ENCODE assay signal across 19 cellular contexts in the genomic region with DNA sequence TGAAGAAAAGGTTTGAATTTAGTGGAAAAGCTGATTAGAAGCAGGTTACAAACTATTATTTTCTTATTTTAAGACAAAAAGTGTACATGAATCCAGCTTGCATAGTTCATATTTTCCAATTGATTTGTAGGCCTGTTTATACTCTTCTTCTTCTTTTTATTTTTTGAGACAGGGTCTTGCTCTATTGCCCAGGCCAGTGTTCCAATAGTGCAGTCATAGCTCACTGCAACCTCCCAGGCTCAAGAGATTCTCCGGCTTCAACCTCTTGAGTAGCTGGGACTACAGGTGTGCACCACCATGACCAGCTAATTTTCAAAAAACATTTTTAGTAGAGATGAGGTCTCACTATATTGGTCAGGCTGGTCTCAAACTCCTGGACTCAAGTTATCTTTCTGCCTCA. TPM values are rescaled to one million over a fixed set of nuclear protein-coding genes. Genes with fewer than 3 reads are reported as not detected.
DNase-seq lines count a peak whose midpoint lies in the region; ATAC-seq, FAIRE-seq and TF ChIP-seq lines count a peak whose summit lies in the region.
"Had no signal": no experiment of that assay in that cellular context is flagged by ENCODE, and none has a peak within 500 bp of the region (broad histone marks: within the 10 kb centered on the region; RNA-seq: fewer than 3 reads in every experiment).

No MANE protein-coding gene starts in this region.

- peaks cover 32% of the 10 kb centered on the region for H3K4me1 ChIP-seq in CD4-positive, alpha-beta memory T cell (ENCODE audit: insufficient read depth, low read length)
- H3K4me1 ChIP-seq in HCT116 (ENCODE audit: control insufficient read depth in 1 of 2, insufficient read depth in 2 of 2, low read length in 2 of 2) (peaks cover 17 to 18% of the 10 kb centered on the region in 2 experiments; a peak in 3 of 4 replicates), K562 (replicated peaks in 1 of 2; ENCODE audit: control insufficient read depth in 2 of 2, insufficient read depth in 2 of 2, low read length in 2 of 2) (peaks cover 4 to 46% of the 10 kb centered on the region in 2 experiments)
- H3K4me1 ChIP-seq in effector memory CD4-positive, alpha-beta T cell (ENCODE audit: control insufficient read depth, insufficient read depth, low read length, poor library complexity, severe bottlenecking): peaks cover 11% of the 10 kb centered on the region
- H3K4me1 ChIP-seq: BLaER1 had no signal

- H3K4me2 ChIP-seq in HCT116 (ENCODE audit: low read length) (no peak overlapping the region), K562 (ENCODE audit: insufficient read depth, low read length) (no peak overlapping the region)
- H3K4me2 ChIP-seq: BLaER1, GM23338 had no signal

- H3K9me3 ChIP-seq in CD4-positive, alpha-beta memory T cell (ENCODE audit: control insufficient read depth in 1 of 2, low read length in 2 of 2): no peaks in the 10 kb centered on the region
- H3K9me3 ChIP-seq in HCT116 (ENCODE audit: control insufficient read depth in 1 of 2, insufficient read depth in 1 of 2, low read depth in 1 of 2, low read length in 2 of 2) (no peaks in the 10 kb centered on the region), K562 (replicated peaks; ENCODE audit: control insufficient read depth, insufficient read depth, low read depth, low read length) (no peaks in the 10 kb centered on the region; the same call in 1 of the 2 replicates)
- H3K9me3 ChIP-seq in effector memory CD4-positive, alpha-beta T cell (ENCODE audit: control insufficient read depth, low read length): no peaks in the 10 kb centered on the region
- H3K9me3 ChIP-seq: BLaER1 had no signal

- no peak overlapping the region for H3K9ac ChIP-seq in HCT116 (ENCODE audit: low read length)
- peak overlapping the region in 1 of 2 experiments; percentile 72; a peak in 2 of 4 replicates for H3K9ac ChIP-seq in K562 (ENCODE audit: insufficient read depth in 1 of 2, low read depth in 2 of 2, low read length in 2 of 2)
- H3K9ac ChIP-seq: BLaER1 had no signal

- H3K79me2 ChIP-seq in HCT116 (ENCODE audit: insufficient read depth, low read length): no peaks in the 10 kb centered on the region
- peaks cover 34% of the 10 kb centered on the region for H3K79me2 ChIP-seq in K562 (ENCODE audit: control insufficient read depth, insufficient read depth, low read length)

- H3K27ac Mint-ChIP-seq in activated CD4-positive, alpha-beta memory T cell treated with anti-CD3 and anti-CD28 coated beads, Interleukin-2, amount 10 ng/mL, durations not matched to agents 7 days and 5 days: peak overlapping the region; percentile 64
- no peak overlapping the region for H3K27ac Mint-ChIP-seq in activated CD4-positive, alpha-beta memory T cell treated with anti-CD3 and anti-CD28 coated beads for 36 hours
- peak overlapping the region in 4 of 7 donors; percentile 22 to 63 (median 61) for H3K27ac Mint-ChIP-seq in CD4-positive, alpha-beta memory T cell
- H3K27ac Mint-ChIP-seq: CD8-positive, alpha-beta T cell; GM23338 had no signal

- H3K9me1 ChIP-seq in K562 (ENCODE audit: control insufficient read depth, insufficient read depth, low read length): no peaks in the 10 kb centered on the region

- H3K9me2 ChIP-seq in HCT116 (ENCODE audit: insufficient read depth): no peaks in the 10 kb centered on the region

- H3K4me3 ChIP-seq in CD4-positive, alpha-beta memory T cell (ENCODE audit: low read length in 2 of 2): no peak overlapping the region
- H3K4me3 ChIP-seq in HCT116 (replicated peaks in 1 of 2; ENCODE audit: low read depth in 1 of 2, low read length in 2 of 2) (no peak overlapping the region), K562 (no peak overlapping the region)
- no peak overlapping the region for H3K4me3 ChIP-seq in effector memory CD4-positive, alpha-beta T cell (ENCODE audit: insufficient read depth, low read depth, low read length, poor library complexity, severe bottlenecking)
- H3K4me3 ChIP-seq: BLaER1, GM23338 had no signal

- ATAC-seq in HCT116 (no peak), K562 (no peak), GM18498 (IDR thresholded peaks at IDR 0.05; ENCODE audit: unreplicated experiment) (no peak)
- ATAC-seq: CD8-positive, alpha-beta T cell; GM23338 had no signal

- H2AFZ ChIP-seq in HCT116 (ENCODE audit: low read depth, low read length, poor library complexity, severe bottlenecking): peak overlapping the region; percentile 85
- no peak overlapping the region for H2AFZ ChIP-seq in K562 (ENCODE audit: low read depth, low read length)
- H2AFZ ChIP-seq: GM23338 had no signal

- TF ChIP-seq RAD21 in HCT116 (IDR thresholded peaks at IDR 0.05; ENCODE audit: low read depth): no peak
- TF ChIP-seq RAD21 in K562 (CRISPR knock-in tag; conservative IDR thresholded peaks at IDR 0.05 in 1 of 2, IDR thresholded peaks at IDR 0.05 in 1 of 2): no peak

- no peaks in the 10 kb centered on the region for H3K27me3 Mint-ChIP-seq in activated CD4-positive, alpha-beta memory T cell treated with anti-CD3 and anti-CD28 coated beads, Interleukin-2, amount 10 ng/mL, durations not matched to agents 7 days and 5 days
- no peaks in the 10 kb centered on the region for H3K27me3 Mint-ChIP-seq in activated CD4-positive, alpha-beta memory T cell treated with anti-CD3 and anti-CD28 coated beads for 36 hours
- H3K27me3 Mint-ChIP-seq in CD4-positive, alpha-beta memory T cell: peaks cover 0 to 3% of the 10 kb centered on the region in 2 donors

- RAD21 ChIA-PET in HCT116 (lab: Charles Lee; ENCODE audit: low non-redundant PET in 1 of 2, low total read pairs in 2 of 2, uncharacterized antibody in 2 of 2, unreplicated experiment in 2 of 2): interaction anchor here in 1 of 2 experiments (0.5 kb wide), 1 partner anchor 34 kb away, joined by 5 read pairs; no protein-coding TSS in a partner anchor

- FAIRE-seq in K562 (lab: Jason Lieb, UNC): no peak
- FAIRE-seq: GM12891, GM18507, H54, HTR-8/SVneo had no signal

- H3K27ac ChIP-seq in CD4-positive, alpha-beta memory T cell (ENCODE audit: low read depth, low read length): no peak overlapping the region
- no peak overlapping the region for H3K27ac ChIP-seq in HCT116 (ENCODE audit: low read depth, low read length)
- H3K27ac ChIP-seq in K562 (ENCODE audit: extremely low read depth, low read depth, low read length): peak overlapping the region; percentile 95
- no peak overlapping the region for H3K27ac ChIP-seq in effector memory CD4-positive, alpha-beta T cell (ENCODE audit: insufficient read depth, low read length, poor library complexity, severe bottlenecking)
- H3K27ac ChIP-seq: BLaER1 had no signal

- H3K36me3 Mint-ChIP-seq in activated CD4-positive, alpha-beta memory T cell treated with anti-CD3 and anti-CD28 coated beads, Interleukin-2, amount 10 ng/mL, durations not matched to agents 7 days and 5 days (ENCODE audit: low read depth): no peaks in the 10 kb centered on the region
- no peaks in the 10 kb centered on the region for H3K36me3 Mint-ChIP-seq in activated CD4-positive, alpha-beta memory T cell treated with anti-CD3 and anti-CD28 coated beads for 36 hours
- no peaks in the 10 kb centered on the region for H3K36me3 Mint-ChIP-seq in CD4-positive, alpha-beta memory T cell
- H3K36me3 Mint-ChIP-seq: CD14-positive monocyte; CD8-positive, alpha-beta T cell had no signal

- CTCF ChIA-PET in activated CD4-positive, alpha-beta memory T cell treated with anti-CD3 and anti-CD28 coated beads, Interleukin-2, amount 10 ng/mL, durations not matched to agents 7 days and 5 days (lab: Charles Lee): interaction anchor here (0.6 to 5.1 kb wide), 4 partner anchors 36 to 109 kb away, joined by 3 to 69 read pairs (median 6); a partner anchor contains a TSS
- CTCF ChIA-PET in activated CD4-positive, alpha-beta memory T cell treated with anti-CD3 and anti-CD28 coated beads for 36 hours (lab: Charles Lee): interaction anchor here (1.2 kb wide), 1 partner anchor 46 kb away, joined by 6 read pairs; no protein-coding TSS in a partner anchor
- CTCF ChIA-PET in CD4-positive, alpha-beta memory T cell (lab: Charles Lee; ENCODE audit: partially characterized antibody): interaction anchor here (1.2 to 7.7 kb wide), 4 partner anchors 11 to 45 kb away, joined by 4 to 86 read pairs (median 6); a partner anchor contains a TSS
- CTCF ChIA-PET in HCT116 (lab: Charles Lee): no interaction called here
- CTCF ChIA-PET in K562 (lab: Yijun Ruan, JAX; ENCODE audit: low intra/inter-chr PET ratio): no interaction called here

- WGBS in K562 (ENCODE audit: insufficient coverage, low coverage, missing lambda C conversion rate): 92% methylated on average over 1 of the region's 1 CpG

- H4K20me1 ChIP-seq in HCT116 (ENCODE audit: insufficient read depth) (no peaks in the 10 kb centered on the region), K562 (replicated peaks; ENCODE audit: control insufficient read depth, insufficient read depth, low read length) (no peaks in the 10 kb centered on the region)
- H4K20me1 ChIP-seq: BLaER1 had no signal

- TF ChIP-seq POLR2A in HCT116 (IDR thresholded peaks at IDR 0.05; ENCODE audit: borderline replicate concordance, extremely low read depth, insufficient read depth, insufficient read length) (no peak), K562 (conservative IDR thresholded peaks at IDR 0.05) (no peak)

- no peaks in the 10 kb centered on the region for H3K27me3 ChIP-seq in CD4-positive, alpha-beta memory T cell (ENCODE audit: insufficient read depth, low read length)
- H3K27me3 ChIP-seq in HCT116 (ENCODE audit: insufficient read depth, low read length) (no peaks in the 10 kb centered on the region), K562 (ENCODE audit: control insufficient read depth in 2 of 2, insufficient read depth in 2 of 2, low read length in 2 of 2) (no peaks in the 10 kb centered on the region)
- H3K27me3 ChIP-seq in effector memory CD4-positive, alpha-beta T cell (replicated peaks; ENCODE audit: control insufficient read depth, insufficient read depth, low read length, poor library complexity, severe bottlenecking): no peaks in the 10 kb centered on the region
- H3K27me3 ChIP-seq: BLaER1 had no signal

- no peak for TF ChIP-seq EP300 in K562 (IDR thresholded peaks at IDR 0.05; ENCODE audit: low read length)

- intact Hi-C loops in activated CD4-positive, alpha-beta memory T cell treated with anti-CD3 and anti-CD28 coated beads for 36 hours (cut with micrococcal nuclease): loop anchor here (5.0 kb wide), 1 partner anchor 65 kb away; no protein-coding TSS in a partner anchor
- intact Hi-C loops in CD4-positive, alpha-beta memory T cell (cut with micrococcal nuclease): loop anchor here (5.0 kb wide), 1 partner anchor 520 kb away; a partner anchor contains a TSS
- intact Hi-C loops in HCT116 (cut with micrococcal nuclease) (no loop called here), K562 (cut with micrococcal nuclease) (loop anchor here (1.0 to 5.0 kb wide), 2 partner anchors 17 to 85 kb away; no protein-coding TSS in a partner anchor)

- TF ChIP-seq CTCF in HCT116 (IDR thresholded peaks at IDR 0.05 in 2 of 3, conservative IDR thresholded peaks at IDR 0.05 in 1 of 3; ENCODE audit: borderline replicate concordance in 1 of 3, insufficient read depth in 1 of 3, low read depth in 2 of 3, low read length in 2 of 3) (no peak), K562 (IDR thresholded peaks at IDR 0.05 in 2 of 3, conservative IDR thresholded peaks at IDR 0.05 in 1 of 3; ENCODE audit: insufficient read depth in 2 of 3, low read depth in 1 of 3, low read length in 3 of 3) (no peak)

- H3K4me1 Mint-ChIP-seq in activated CD4-positive, alpha-beta memory T cell treated with anti-CD3 and anti-CD28 coated beads, Interleukin-2, amount 10 ng/mL, durations not matched to agents 7 days and 5 days: peaks cover 31% of the 10 kb centered on the region
- peaks cover 24% of the 10 kb centered on the region for H3K4me1 Mint-ChIP-seq in activated CD4-positive, alpha-beta memory T cell treated with anti-CD3 and anti-CD28 coated beads for 36 hours (ENCODE audit: low read depth)
- peaks cover 23 to 46% (median 25%) of the 10 kb centered on the region in 4 donors for H3K4me1 Mint-ChIP-seq in CD4-positive, alpha-beta memory T cell

- POLR2A ChIA-PET in activated CD4-positive, alpha-beta memory T cell treated with anti-CD3 and anti-CD28 coated beads, Interleukin-2, amount 10 ng/mL, durations not matched to agents 7 days and 5 days (lab: Charles Lee): interaction anchor here (1.0 to 5.7 kb wide), 4 partner anchors 11 to 46 kb away, joined by 4 to 46 read pairs (median 9); a partner anchor contains a TSS
- POLR2A ChIA-PET in activated CD4-positive, alpha-beta memory T cell treated with anti-CD3 and anti-CD28 coated beads for 36 hours (lab: Charles Lee): interaction anchor here (1.1 kb wide), 1 partner anchor 45 kb away, joined by 3 read pairs; a partner anchor contains a TSS
- POLR2A ChIA-PET in CD4-positive, alpha-beta memory T cell (lab: Charles Lee; ENCODE audit: partially characterized antibody): interaction anchor here (0.6 to 2.4 kb wide), 5 partner anchors 12 to 522 kb away, joined by 3 to 33 read pairs (median 3); a partner anchor contains a TSS
- POLR2A ChIA-PET in HCT116 (lab: Charles Lee) (no interaction called here), K562 (lab: Yijun Ruan, JAX) (interaction anchor here (0.7 to 1.5 kb wide), 3 partner anchors 12 to 26 kb away, joined by 3 to 5 read pairs (median 3); no protein-coding TSS in a partner anchor)

- H3K9me3 Mint-ChIP-seq in activated CD4-positive, alpha-beta memory T cell treated with anti-CD3 and anti-CD28 coated beads, Interleukin-2, amount 10 ng/mL, durations not matched to agents 7 days and 5 days: no peaks in the 10 kb centered on the region
- no peaks in the 10 kb centered on the region for H3K9me3 Mint-ChIP-seq in activated CD4-positive, alpha-beta memory T cell treated with anti-CD3 and anti-CD28 coated beads for 36 hours
- no peaks in the 10 kb centered on the region for H3K9me3 Mint-ChIP-seq in CD4-positive, alpha-beta memory T cell
- H3K9me3 Mint-ChIP-seq: CD14-positive monocyte; CD8-positive, alpha-beta T cell; GM23338 had no signal

- no peak overlapping the region for H3K4me3 Mint-ChIP-seq in activated CD4-positive, alpha-beta memory T cell treated with anti-CD3 and anti-CD28 coated beads, Interleukin-2, amount 10 ng/mL, durations not matched to agents 7 days and 5 days
- H3K4me3 Mint-ChIP-seq in activated CD4-positive, alpha-beta memory T cell treated with anti-CD3 and anti-CD28 coated beads for 36 hours: no peak overlapping the region
- H3K4me3 Mint-ChIP-seq in CD4-positive, alpha-beta memory T cell: no peak overlapping the region
- H3K4me3 Mint-ChIP-seq: CD14-positive monocyte; CD8-positive, alpha-beta T cell; GM23338 had no signal

- H3K36me3 ChIP-seq in CD4-positive, alpha-beta memory T cell (ENCODE audit: insufficient read depth, low read length): no peaks in the 10 kb centered on the region
- H3K36me3 ChIP-seq in HCT116 (ENCODE audit: control insufficient read depth in 1 of 2, insufficient read depth in 2 of 2, low read length in 2 of 2) (no peaks in the 10 kb centered on the region), K562 (ENCODE audit: control insufficient read depth, insufficient read depth, low read length) (no peaks in the 10 kb centered on the region)
- H3K36me3 ChIP-seq in effector memory CD4-positive, alpha-beta T cell (ENCODE audit: control insufficient read depth, insufficient read depth, low read length): no peaks in the 10 kb centered on the region
- H3K36me3 ChIP-seq: BLaER1 had no signal

- in situ Hi-C loops in K562 (cut with MboI): no loop called here

- DNase-seq in activated CD4-positive, alpha-beta memory T cell treated with anti-CD3 and anti-CD28 coated beads, Interleukin-2, amount 10 ng/mL, durations not matched to agents 7 days and 5 days: no peak
- no peak for DNase-seq in activated CD4-positive, alpha-beta memory T cell treated with anti-CD3 and anti-CD28 coated beads for 36 hours
- no peak for DNase-seq in CD4-positive, alpha-beta memory T cell
- no peak for DNase-seq in HCT116 (ENCODE audit: low read depth, low spot score)
- DNase-seq in K562 (ENCODE audit: extremely low read depth in 1 of 4, low spot score in 3 of 4): no peak
- DNase-seq in effector memory CD4-positive, alpha-beta T cell: no peak
- no peak for DNase-seq in DMS 273 (lab: John Stamatoyannopoulos, UW; ENCODE audit: unreplicated experiment)
- DNase-seq: 8988T; CD8-positive, alpha-beta T cell; COR-L47; IMR-90 had no signal

- BruUV-seq in HCT116 (replicated peaks; lab: Mats Ljungman, UMichigan) (no TSS peak), K562 (replicated peaks; lab: Mats Ljungman, UMichigan) (no TSS peak)

RNA-seq across cellular contexts. Expression of a gene that starts 45.0 kb away (rescaled TPM):
- total RNA-seq in activated CD4-positive, alpha-beta memory T cell treated with anti-CD3 and anti-CD28 coated beads, Interleukin-2, amount 10 ng/mL, durations not matched to agents 7 days and 5 days: 10 to 100 TPM; 19.1 to 19.8 TPM
- 10 to 100 TPM; 11.3 to 12.7 TPM for total RNA-seq in activated CD4-positive, alpha-beta memory T cell treated with anti-CD3 and anti-CD28 coated beads for 36 hours
- total RNA-seq in CD4-positive, alpha-beta memory T cell: 10 to 100 TPM; 11.6 to 12.9 TPM
- polyA plus RNA-seq in CD4-positive, alpha-beta memory T cell: 100 to 1,000 TPM in 1 of 2 donors, 10 to 100 TPM in 1; 58.1 to 101 TPM
- total RNA-seq in HCT116 (2021; ENCODE audit: unreplicated experiment) (44.6 TPM), K562 (2014; rRNA removed) (96.3 and 118 TPM in 2 replicates), K562 (2014; rRNA removed; fragmentation: Illumina TruSeq; extraction: Trizol) (226 and 276 TPM in 2 replicates), K562 (2015; rRNA removed; fragmentation: Illumina TruSeq; extraction: Trizol) (118 and 129 TPM in 2 replicates), K562 (2021) (130 and 134 TPM in 2 replicates)
- 16.3 and 24.2 TPM in 2 replicates for polyA plus RNA-seq in HCT116 (2012)
- 106 and 313 TPM in 2 replicates for total RNA-seq in K562 (2011; cell fraction: chromatin; rRNA removed; ENCODE audit: low replicate concordance)
- total RNA-seq in K562 (2011; cell fraction: nucleolus; rRNA removed): 71.9 and 88.4 TPM in 2 replicates
- 146 and 153 TPM in 2 replicates for total RNA-seq in K562 (2011; cell fraction: nucleoplasm; rRNA removed)
- polyA plus RNA-seq in K562 (2011; rRNA removed) (170 and 244 TPM in 2 replicates), K562 (2014; fragmentation: Illumina TruSeq; extraction: Trizol) (172 and 178 TPM in 2 replicates), K562 (2014; fragmentation: Nextera tagmentation; extraction: Ambion mirVana) (100 to 1,000 TPM; 553 to 688 TPM), K562 (2014; rRNA removed) (143 and 153 TPM in 2 replicates)
- polyA plus RNA-seq in K562 (2011; cell fraction: cytosol; rRNA removed): 44.4 and 98.4 TPM in 2 replicates
- 65.4 and 97.9 TPM in 2 replicates for polyA plus RNA-seq in K562 (2011; cell fraction: nucleus; rRNA removed)
- polyA plus RNA-seq in K562 (2012): 85.7 and 127 TPM in 2 replicates
- polyA minus RNA-seq in K562 (2011; rRNA and poly(A)+ RNA removed): 304 and 306 TPM in 2 replicates
- polyA minus RNA-seq in K562 (2011; cell fraction: cytosol; rRNA and poly(A)+ RNA removed): 57.3 and 86.6 TPM in 2 replicates
- 110 and 254 TPM in 2 replicates for polyA minus RNA-seq in K562 (2011; cell fraction: nucleus; rRNA and poly(A)+ RNA removed)

Comparison
In these comparisons a context has a peak if more than half of its experiments do, and no peak if none do; other contexts are left out.
1. CTCF ChIA-PET loops: an anchor here in activated CD4-positive, alpha-beta memory T cell treated with anti-CD3 and anti-CD28 coated beads, Interleukin-2, amount 10 ng/mL, durations not matched to agents 7 days and 5 days (0.6 to 5.1 kb wide), activated CD4-positive, alpha-beta memory T cell treated with anti-CD3 and anti-CD28 coated beads for 36 hours (1.2 kb wide) and CD4-positive, alpha-beta memory T cell (1.2 to 7.7 kb wide); none called in HCT116 and K562.